In the genomic region with DNA sequence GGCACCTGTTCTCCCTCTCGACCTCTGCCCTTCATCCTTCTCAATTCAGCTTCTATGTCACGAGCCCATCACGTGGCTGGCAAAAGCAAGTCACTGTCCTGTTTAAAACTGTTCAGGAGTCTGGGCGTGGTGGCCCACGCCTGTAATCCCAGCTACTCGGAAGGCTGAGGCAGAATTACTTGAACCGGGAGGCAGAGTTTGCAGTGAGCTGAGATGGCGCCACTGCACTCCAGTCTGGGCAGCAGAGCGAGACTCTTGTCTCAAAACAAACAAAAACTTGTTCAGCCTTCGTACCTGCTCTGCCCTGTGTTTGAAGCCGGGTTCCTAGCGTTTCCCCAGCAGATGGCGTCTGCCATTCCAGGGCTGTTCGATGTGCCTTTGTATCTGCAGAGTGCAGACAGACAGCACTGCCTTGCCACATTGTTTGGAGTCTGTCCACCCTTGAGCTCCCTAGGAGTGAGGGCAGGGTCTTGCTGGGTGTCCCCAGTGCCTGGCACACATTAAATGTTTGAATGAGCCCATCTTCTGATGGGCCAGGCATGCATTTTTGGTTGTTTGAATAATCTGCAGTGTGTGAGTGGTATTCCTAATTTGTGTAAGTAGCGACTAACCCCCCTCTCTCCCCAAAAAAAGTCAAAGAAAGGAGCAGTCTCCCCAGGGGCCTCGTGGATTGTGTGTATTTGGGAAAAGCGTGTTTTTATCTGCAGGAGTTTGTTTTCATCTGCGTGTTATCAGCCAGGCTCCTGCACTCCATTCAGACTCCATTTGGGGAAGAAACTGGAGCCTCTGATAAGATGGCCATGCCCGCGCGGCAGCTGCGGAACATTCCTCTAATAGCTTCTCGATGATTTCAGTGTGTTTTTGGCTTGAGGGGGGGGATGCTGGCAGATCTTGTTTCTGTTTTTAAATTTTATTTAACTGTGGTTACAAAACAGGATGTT, we compare ENCODE assay signal across 8 cellular contexts.
DNase-seq lines count a peak whose midpoint lies in the region; ATAC-seq and TF ChIP-seq lines count a peak whose summit lies in the region.

No MANE protein-coding gene starts in this region.

- H3K4me3 ChIP-seq in PC-9 (no peak overlapping the region), endodermal cell (ENCODE audit: low read length) (no peak overlapping the region), mucosa of descending colon (no peak overlapping the region)

- TF ChIP-seq CTCF in PC-9 (conservative IDR thresholded peaks at IDR 0.05) (peak; percentile 59; the same call in 1 of the 2 replicates), endodermal cell (conservative IDR thresholded peaks at IDR 0.05) (peak; percentile 75), mucosa of descending colon (IDR thresholded peaks at IDR 0.05) (no peak)

- intact Hi-C loops in PC-9 (cut with micrococcal nuclease; ENCODE audit: unreplicated experiment), result no loop called here
- intact Hi-C loops in mucosa of descending colon (cut with DNase I, micrococcal nuclease), result no loop called here

- peaks cover 79% of the 10 kb centered on the region for H4K20me1 ChIP-seq in PC-9 (ENCODE audit: insufficient read depth)

- H3K9me3 ChIP-seq in PC-9 (ENCODE audit: insufficient read depth, low read depth) (no peaks in the 10 kb centered on the region), endodermal cell (ENCODE audit: control insufficient read depth, low read length) (no peaks in the 10 kb centered on the region), mucosa of descending colon (no peaks in the 10 kb centered on the region)

- DNase-seq in DMS 273 (lab: John Stamatoyannopoulos, UW; ENCODE audit: unreplicated experiment) (peak; percentile 78), HEK293T (ENCODE audit: extremely low spot score) (peak; percentile 85), PC-9 (no peak), endodermal cell (peak; percentile 83), mucosa of descending colon (peak in 2 of 3 donors; percentile 37 to 53), pons (ENCODE audit: low spot score) (no peak)

- H3K27ac Mint-ChIP-seq in endodermal cell, result peak overlapping the region; percentile 73

- H3K36me3 Mint-ChIP-seq in endodermal cell (ENCODE audit: low read depth), result peaks cover 54% of the 10 kb centered on the region

- POLR2A ChIA-PET in HEK293T (lab: Yijun Ruan, JAX), result interaction anchor here (0.7 kb wide), 1 partner anchor 60 kb away, joined by 3 read pairs; no protein-coding TSS in a partner anchor
- POLR2A ChIA-PET in PC-9 (lab: Charles Lee; ENCODE audit: unreplicated experiment), result no interaction called here

- H3K9me2 ChIP-seq in PC-9 (ENCODE audit: insufficient read depth), result no peaks in the 10 kb centered on the region

- H3K4me1 Mint-ChIP-seq in endodermal cell, result peaks cover 9% of the 10 kb centered on the region

- H3K27me3 Mint-ChIP-seq in endodermal cell (ENCODE audit: insufficient read depth), result no peaks in the 10 kb centered on the region

- BruUV-seq in PC-9 (replicated peaks; lab: Mats Ljungman, UMichigan), result no TSS peak

- H3K27me3 ChIP-seq in PC-9 (ENCODE audit: insufficient read depth, low read depth), result no peaks in the 10 kb centered on the region
- H3K27me3 ChIP-seq in endodermal cell (ENCODE audit: control insufficient read depth, insufficient read depth, low read length, poor library complexity, severe bottlenecking), result no peaks in the 10 kb centered on the region

- no peaks in the 10 kb centered on the region for H3K4me1 ChIP-seq in PC-9 (replicated peaks; ENCODE audit: insufficient read depth)
- peaks cover 3% of the 10 kb centered on the region for H3K4me1 ChIP-seq in endodermal cell (ENCODE audit: control insufficient read depth, insufficient read depth, low read length)
- no peaks in the 10 kb centered on the region for H3K4me1 ChIP-seq in mucosa of descending colon (ENCODE audit: low read depth)

- H3K9me3 Mint-ChIP-seq in endodermal cell, result no peaks in the 10 kb centered on the region

- no peak overlapping the region for H2AFZ ChIP-seq in PC-9

- no peak overlapping the region for H3K4me2 ChIP-seq in PC-9

- no peak overlapping the region for H3K4me3 Mint-ChIP-seq in endodermal cell

- 81 to 88% methylated on average over 17 to 22 of the region's 23 CpGs for WGBS in endodermal cell (ENCODE audit: insufficient coverage in 1 of 2, insufficient read length in 1 of 2), 2 experiments

- peaks cover 33% of the 10 kb centered on the region for H3K79me2 ChIP-seq in PC-9 (ENCODE audit: low read depth)

- ATAC-seq in mucosa of descending colon (peak; percentile 75), HG03460 (IDR thresholded peaks at IDR 0.05; ENCODE audit: unreplicated experiment) (no peak), HG02885 (IDR thresholded peaks at IDR 0.05; ENCODE audit: poor library complexity, unreplicated experiment) (no peak)

- H3K36me3 ChIP-seq in PC-9 (ENCODE audit: low read depth), result peaks cover 11% of the 10 kb centered on the region; the same call in 1 of the 2 replicates
- peaks cover 49% of the 10 kb centered on the region for H3K36me3 ChIP-seq in endodermal cell (ENCODE audit: control insufficient read depth, insufficient read depth, low read length)
- no peaks in the 10 kb centered on the region for H3K36me3 ChIP-seq in mucosa of descending colon (ENCODE audit: low read depth)

- no peak overlapping the region for H3K27ac ChIP-seq in PC-9
- H3K27ac ChIP-seq in endodermal cell (ENCODE audit: low read depth, low read length), result peak overlapping the region; percentile 5

- CTCF ChIA-PET in HEK293T (lab: Yijun Ruan, JAX), result interaction anchor here (0.6 to 2.6 kb wide), 13 partner anchors 9 to 957 kb away, joined by 3 to 19 read pairs (median 4); no protein-coding TSS in a partner anchor
- CTCF ChIA-PET in PC-9 (lab: Charles Lee), result no interaction called here

- peaks cover 30% of the 10 kb centered on the region for H3F3A ChIP-seq in PC-9 (ENCODE audit: insufficient read depth, low read depth)

- no peak overlapping the region for H3K9ac ChIP-seq in endodermal cell (ENCODE audit: extremely low read depth, low read length, poor library complexity, severe bottlenecking)

TF ChIP-seq in HEK293T, 16 proteins besides CTCF, POLR2A, EP300 and RAD21:
- TF ChIP-seq FOXA1 (IDR thresholded peaks at IDR 0.05) (no peak), CTBP1 (IDR thresholded peaks at IDR 0.05; ENCODE audit: borderline replicate concordance) (no peak), LEF1 (IDR thresholded peaks at IDR 0.05; ENCODE audit: borderline replicate concordance) (no peak), SUZ12 (IDR thresholded peaks at IDR 0.05) (no peak), NFRKB (IDR thresholded peaks at IDR 0.05) (no peak), BHLHE40 (IDR thresholded peaks at IDR 0.05; ENCODE audit: borderline replicate concordance) (no peak), ARNT (IDR thresholded peaks at IDR 0.05) (no peak), SP1 (IDR thresholded peaks at IDR 0.05) (no peak), HDGF (IDR thresholded peaks at IDR 0.05; ENCODE audit: borderline replicate concordance) (no peak), FOXM1 (IDR thresholded peaks at IDR 0.05; ENCODE audit: borderline replicate concordance) (no peak), ELF4 (IDR thresholded peaks at IDR 0.05) (no peak), TARDBP (IDR thresholded peaks at IDR 0.05) (no peak), L3MBTL2 (conservative IDR thresholded peaks at IDR 0.05) (no peak), ZNF384 (IDR thresholded peaks at IDR 0.05) (no peak)
- TF ChIP-seq, protein P1, sequence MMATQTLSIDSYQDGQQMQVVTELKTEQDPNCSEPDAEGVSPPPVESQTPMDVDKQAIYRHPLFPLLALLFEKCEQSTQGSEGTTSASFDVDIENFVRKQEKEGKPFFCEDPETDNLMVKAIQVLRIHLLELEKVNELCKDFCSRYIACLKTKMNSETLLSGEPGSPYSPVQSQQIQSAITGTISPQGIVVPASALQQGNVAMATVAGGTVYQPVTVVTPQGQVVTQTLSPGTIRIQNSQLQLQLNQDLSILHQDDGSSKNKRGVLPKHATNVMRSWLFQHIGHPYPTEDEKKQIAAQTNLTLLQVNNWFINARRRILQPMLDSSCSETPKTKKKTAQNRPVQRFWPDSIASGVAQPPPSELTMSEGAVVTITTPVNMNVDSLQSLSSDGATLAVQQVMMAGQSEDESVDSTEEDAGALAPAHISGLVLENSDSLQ (IDR thresholded peaks at IDR 0.05), result no peak

Comparison
In these comparisons a context has a peak if more than half of its experiments do, and no peak if none do; other contexts are left out.
1. DNase-seq: peak in DMS 273 (single experiment), HEK293T (single experiment), endodermal cell (single experiment) and mucosa of descending colon (2 of 3); none in PC-9 (0 of 2) and pons (single experiment).